In the genomic region with DNA sequence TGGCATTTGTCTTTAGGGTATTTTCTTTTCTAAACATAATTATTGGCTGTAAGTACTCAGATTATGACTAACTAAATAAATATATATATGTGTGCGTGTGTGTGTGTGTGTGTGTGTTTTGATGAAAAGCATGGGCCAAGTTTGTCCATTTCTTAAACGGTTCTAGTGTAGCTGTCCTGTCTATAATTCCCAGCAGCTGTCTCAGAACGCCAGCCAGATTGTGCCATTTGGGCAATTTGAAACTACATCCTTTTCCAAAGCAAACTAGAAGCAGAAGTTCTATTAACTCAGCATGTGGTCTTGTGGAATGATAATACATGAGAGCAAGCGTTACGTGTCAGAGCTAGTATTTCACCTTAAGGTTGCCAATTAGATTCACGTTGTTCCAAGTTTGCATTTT, we compare ENCODE assay signal across 1 cellular context.
TF ChIP-seq lines count a peak whose summit lies in the region.

No MANE protein-coding gene starts in this region.

TF ChIP-seq in IMR-90, 13 proteins besides CTCF, POLR2A, EP300 and RAD21:
- TF ChIP-seq RFX5 (IDR thresholded peaks at IDR 0.05; ENCODE audit: low read depth, low read length) (no peak), MAFK (IDR thresholded peaks at IDR 0.05; ENCODE audit: low read depth, low read length) (peak; percentile 50; the same call in 1 of the 2 replicates), BHLHE40 (IDR thresholded peaks at IDR 0.05; ENCODE audit: low read depth, low read length) (0 out of 2 replicates have a peak, but pooled peaks have one; percentile 7), CHD1 (IDR thresholded peaks at IDR 0.05; ENCODE audit: low read depth, low read length) (no peak), MXI1 (IDR thresholded peaks at IDR 0.05; ENCODE audit: borderline replicate concordance, low read depth, low read length) (no peak)
- TF ChIP-seq, protein P1, sequence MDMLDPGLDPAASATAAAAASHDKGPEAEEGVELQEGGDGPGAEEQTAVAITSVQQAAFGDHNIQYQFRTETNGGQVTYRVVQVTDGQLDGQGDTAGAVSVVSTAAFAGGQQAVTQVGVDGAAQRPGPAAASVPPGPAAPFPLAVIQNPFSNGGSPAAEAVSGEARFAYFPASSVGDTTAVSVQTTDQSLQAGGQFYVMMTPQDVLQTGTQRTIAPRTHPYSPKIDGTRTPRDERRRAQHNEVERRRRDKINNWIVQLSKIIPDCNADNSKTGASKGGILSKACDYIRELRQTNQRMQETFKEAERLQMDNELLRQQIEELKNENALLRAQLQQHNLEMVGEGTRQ (IDR thresholded peaks at IDR 0.05; ENCODE audit: low read depth, low read length), result no peak
